In the genomic region with DNA sequence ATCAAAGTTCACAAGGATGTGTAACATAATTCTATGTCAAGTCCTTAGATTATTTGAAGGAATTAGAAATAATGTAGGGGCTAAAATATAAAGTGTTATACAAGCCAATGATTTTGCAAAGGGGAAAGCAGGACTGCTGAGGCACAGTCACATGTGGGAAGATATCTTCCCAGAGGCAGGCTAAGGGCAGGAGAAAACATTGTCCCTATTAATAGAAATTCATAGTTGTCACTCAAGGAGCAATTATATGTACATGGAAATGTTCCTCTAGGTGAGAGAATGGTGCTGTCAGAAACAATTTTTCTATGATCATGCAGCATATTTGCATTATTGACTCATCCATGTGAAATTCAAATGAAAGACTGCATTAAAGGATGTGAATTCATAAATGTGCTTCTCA, we compare ENCODE assay signal across 17 cellular contexts.
DNase-seq lines count a peak whose midpoint lies in the region; ATAC-seq and TF ChIP-seq lines count a peak whose summit lies in the region.
"Had no signal": no experiment of that assay in that cellular context is flagged by ENCODE, and none has a peak within 500 bp of the region (broad histone marks: within the 10 kb centered on the region; RNA-seq: fewer than 3 reads in every experiment).

No MANE protein-coding gene starts in this region.

- H3K9me3 ChIP-seq in heart left ventricle (peaks cover 0 to 4% (median 0%) of the 10 kb centered on the region in 12 donors), left ventricle myocardium inferior (replicated peaks) (peaks cover 3% of the 10 kb centered on the region)
- H3K9me3 ChIP-seq: BLaER1 treated with 17β-estradiol and CSF1 and Interleukin-3, amounts not matched to agents 10 nM and 100 nM had no signal

- TF ChIP-seq CTCF in heart left ventricle (IDR thresholded peaks at IDR 0.05) (no peak), left ventricle myocardium inferior (IDR thresholded peaks at IDR 0.05; ENCODE audit: borderline replicate concordance) (no peak), epithelial cell of esophagus (IDR thresholded peaks at IDR 0.05; ENCODE audit: insufficient read depth, low read depth, low read length, missing control alignments) (no peak), GM10266 (IDR thresholded peaks at IDR 0.05; ENCODE audit: control insufficient read depth, insufficient read depth, low read depth, missing control alignments) (no peak)

- no peak overlapping the region for H3K4me3 ChIP-seq in heart left ventricle
- no peak overlapping the region for H3K4me3 ChIP-seq in left ventricle myocardium inferior
- no peak overlapping the region for H3K4me3 ChIP-seq in epithelial cell of esophagus (ENCODE audit: low read length)
- H3K4me3 ChIP-seq: BLaER1 treated with 17β-estradiol and CSF1 and Interleukin-3, amounts not matched to agents 10 nM and 100 nM; GM23338 had no signal

- TF ChIP-seq POLR2A in heart left ventricle (IDR thresholded peaks at IDR 0.05): no peak

- ATAC-seq in heart left ventricle: peak in 3 of 4 donors; percentile 39 to 70 (median 45)
- ATAC-seq in HG03439 (IDR thresholded peaks at IDR 0.05; ENCODE audit: unreplicated experiment): no peak
- ATAC-seq: CD8-positive, alpha-beta T cell; GM23338; HepG2 had no signal

- H3K27ac ChIP-seq in heart left ventricle: no peak overlapping the region
- no peak overlapping the region for H3K27ac ChIP-seq in left ventricle myocardium inferior (replicated peaks)
- H3K27ac ChIP-seq: 22Rv1; BLaER1 treated with 17β-estradiol and CSF1 and Interleukin-3, amounts not matched to agents 10 nM and 100 nM had no signal

- no peaks in the 10 kb centered on the region for H3K27me3 ChIP-seq in heart left ventricle
- no peaks in the 10 kb centered on the region for H3K27me3 ChIP-seq in left ventricle myocardium inferior (ENCODE audit: low read depth)
- H3K27me3 ChIP-seq: BLaER1 treated with 17β-estradiol and CSF1 and Interleukin-3, amounts not matched to agents 10 nM and 100 nM had no signal

- no peaks in the 10 kb centered on the region for H3K4me1 ChIP-seq in heart left ventricle
- H3K4me1 ChIP-seq in left ventricle myocardium inferior: no peaks in the 10 kb centered on the region

- H3K36me3 ChIP-seq in heart left ventricle: no peaks in the 10 kb centered on the region
- no peaks in the 10 kb centered on the region for H3K36me3 ChIP-seq in left ventricle myocardium inferior
- H3K36me3 ChIP-seq: BLaER1 treated with 17β-estradiol and CSF1 and Interleukin-3, amounts not matched to agents 10 nM and 100 nM had no signal

- DNase-seq in heart left ventricle: no peak
- no peak for DNase-seq in left ventricle myocardium inferior
- DNase-seq in RKO (ENCODE audit: low spot score): peak; percentile 16
- peak; percentile 6 for DNase-seq in epithelial cell of esophagus (ENCODE audit: low read depth)
- no peak for DNase-seq in cerebellar nuclear complex (lab: John Stamatoyannopoulos, UW)
- DNase-seq in GM10266 (ENCODE audit: extremely low spot score): no peak
- DNase-seq: CD8-positive, alpha-beta T cell; COR-L47; DMS 273 treated with DMSO at 0.1 percent for 48 hours; DND-41; EL; H7 had no signal

- intact Hi-C loops in heart left ventricle (cut with DNase I) (no loop called here), left ventricle myocardium inferior (cut with micrococcal nuclease) (no loop called here)

Comparison
In these comparisons a context has a peak if more than half of its experiments do, and no peak if none do; other contexts are left out.
1. DNase-seq: peak in RKO (single experiment) and epithelial cell of esophagus (single experiment); none in heart left ventricle (0 of 5), left ventricle myocardium inferior (single experiment), cerebellar nuclear complex (0 of 2) and GM10266 (single experiment).